10 cellular contexts compared by ENCODE assay signal in genomic region chr11:96162816-96163499, GRCh38.
DNase-seq lines count a peak whose midpoint lies in the region; ATAC-seq and TF ChIP-seq lines count a peak whose summit lies in the region.
"Had no signal": no experiment of that assay in that cellular context is flagged by ENCODE, and none has a peak within 500 bp of the region (broad histone marks: within the 10 kb centered on the region; RNA-seq: fewer than 3 reads in every experiment).

No MANE protein-coding gene starts in this region.

- H3K4me2 ChIP-seq in GM23338, result no peak overlapping the region

- intact Hi-C loops in Right ventricle myocardium superior (cut with DNase I), result no loop called here

- H3K79me2 ChIP-seq in GM23338 (replicated peaks; ENCODE audit: insufficient read depth), result no peaks in the 10 kb centered on the region

- H3K4me1 ChIP-seq in GM23338 (ENCODE audit: insufficient read depth) (peaks cover 54% of the 10 kb centered on the region), adipocyte (ENCODE audit: control insufficient read depth, insufficient read depth, low read length) (peaks cover 59% of the 10 kb centered on the region), skeletal muscle tissue (ENCODE audit: control insufficient read depth in 3 of 3, insufficient read depth in 3 of 3, low read length in 3 of 3) (peaks cover 8 to 14% (median 11%) of the 10 kb centered on the region in 3 donors)

- no peaks in the 10 kb centered on the region; the same call in 1 of the 2 replicates for H3K9me2 ChIP-seq in GM23338 (ENCODE audit: insufficient read depth)

- DNase-seq in GM23338 (ENCODE audit: low spot score) (no peak), adipocyte (ENCODE audit: low read depth) (peak; percentile 94), Right ventricle myocardium superior (no peak), globus pallidus (ENCODE audit: low spot score) (no peak), NCI-H345 (lab: John Stamatoyannopoulos, UW) (no peak)
- DNase-seq: stimulated activated CD4-positive, alpha-beta T cell treated with anti-CD3 and anti-CD28 coated beads, Interleukin-2, amount 100 ng/mL, for 48 hours had no signal

- no peak overlapping the region for H3K4me3 Mint-ChIP-seq in GM23338
- H3K4me3 Mint-ChIP-seq: activated T-helper 1 cell treated with anti-CD3 and anti-CD28 coated beads, Interleukin-12 subunit alpha, Interleukin-12 subunit beta, Interleukin-2, Interleukin-4 antibody, amounts not matched to agents 30 ng/mL and 10 ng/mL and 1 ng/mL, durations not matched to agents 14 hours and 24 hours and 36 hours had no signal

- no peak overlapping the region for H2AFZ ChIP-seq in GM23338

- H3K9ac ChIP-seq in adipocyte (ENCODE audit: low read length) (peak overlapping the region; percentile 56), skeletal muscle tissue (ENCODE audit: low read depth in 1 of 3, low read length in 3 of 3) (no peak overlapping the region)

- H3K9me3 ChIP-seq in adipocyte (ENCODE audit: control insufficient read depth, low read length) (no peaks in the 10 kb centered on the region), skeletal muscle tissue (ENCODE audit: control insufficient read depth in 3 of 3, low read length in 3 of 3) (no peaks in the 10 kb centered on the region)

- H3F3A ChIP-seq in GM23338 (replicated peaks; ENCODE audit: low read depth), result no peaks in the 10 kb centered on the region

- H3K27ac ChIP-seq in GM23338 (ENCODE audit: low read depth), result peak overlapping the region; percentile 65; the same call in 1 of the 2 replicates
- peak overlapping the region; percentile 64 for H3K27ac ChIP-seq in skeletal muscle tissue (ENCODE audit: low read depth, low read length)

- peaks cover 45% of the 10 kb centered on the region for H3K4me1 Mint-ChIP-seq in GM23338

- no peak for TF ChIP-seq CTCF in GM23338 (conservative IDR thresholded peaks at IDR 0.05; ENCODE audit: low read depth in 2 of 2)

- no peaks in the 10 kb centered on the region for H3K27me3 Mint-ChIP-seq in GM23338 (ENCODE audit: insufficient read depth, low read depth, poor library complexity)

- no peaks in the 10 kb centered on the region for H3K27me3 ChIP-seq in GM23338 (ENCODE audit: insufficient read depth)
- H3K27me3 ChIP-seq in adipocyte (replicated peaks; ENCODE audit: control insufficient read depth, insufficient read depth, low read length), result no peaks in the 10 kb centered on the region
- H3K27me3 ChIP-seq in skeletal muscle tissue (ENCODE audit: control insufficient read depth in 3 of 3, insufficient read depth in 3 of 3, low read length in 3 of 3), result no peaks in the 10 kb centered on the region

- no peaks in the 10 kb centered on the region for H3K9me3 Mint-ChIP-seq in GM23338
- H3K9me3 Mint-ChIP-seq: activated T-helper 1 cell treated with anti-CD3 and anti-CD28 coated beads, Interleukin-12 subunit alpha, Interleukin-12 subunit beta, Interleukin-2, Interleukin-4 antibody, amounts not matched to agents 30 ng/mL and 10 ng/mL and 1 ng/mL, durations not matched to agents 14 hours and 24 hours and 36 hours had no signal

- H3K36me3 Mint-ChIP-seq in GM23338 (ENCODE audit: low read depth), result no peaks in the 10 kb centered on the region

- H3K27ac Mint-ChIP-seq in GM23338, result no peak overlapping the region
- H3K27ac Mint-ChIP-seq: activated T-helper 1 cell treated with anti-CD3 and anti-CD28 coated beads, Interleukin-12 subunit alpha, Interleukin-12 subunit beta, Interleukin-2, Interleukin-4 antibody, amounts not matched to agents 30 ng/mL and 10 ng/mL and 1 ng/mL, durations not matched to agents 14 hours and 24 hours and 36 hours had no signal

- H3K4me3 ChIP-seq in GM23338, result no peak overlapping the region
- H3K4me3 ChIP-seq in adipocyte (ENCODE audit: low read length), result peak overlapping the region; percentile 40
- H3K4me3 ChIP-seq in skeletal muscle tissue (ENCODE audit: low read length in 3 of 3), result no peak overlapping the region

- H3K36me3 ChIP-seq in GM23338 (ENCODE audit: insufficient read depth), result no peaks in the 10 kb centered on the region
- no peaks in the 10 kb centered on the region for H3K36me3 ChIP-seq in adipocyte (ENCODE audit: control insufficient read depth, insufficient read depth, low read length, severe bottlenecking)
- no peaks in the 10 kb centered on the region for H3K36me3 ChIP-seq in skeletal muscle tissue (ENCODE audit: control insufficient read depth in 3 of 3, insufficient read depth in 3 of 3, low read length in 3 of 3)

- H4K20me1 ChIP-seq in GM23338 (replicated peaks; ENCODE audit: insufficient read depth), result 0 out of 2 replicates have a peak, but pooled peaks cover 3% of the 10 kb centered on the region

- no peak for ATAC-seq in GM23338
- peak; percentile 87 for ATAC-seq in Right ventricle myocardium superior (ENCODE audit: poor library complexity)
- ATAC-seq in GM19023 (IDR thresholded peaks at IDR 0.05; ENCODE audit: unreplicated experiment), result no peak
- ATAC-seq in HG03196 (IDR thresholded peaks at IDR 0.05; ENCODE audit: unreplicated experiment), result no peak

TF ChIP-seq in GM23338, 12 proteins besides CTCF, POLR2A, EP300 and RAD21:
- TF ChIP-seq ZNF462 (CRISPR knock-in tag; IDR thresholded peaks at IDR 0.05) (no peak), STAT1 (IDR thresholded peaks at IDR 0.05; ENCODE audit: unreplicated experiment) (no peak), CREB1 (CRISPR knock-in tag; IDR thresholded peaks at IDR 0.05; ENCODE audit: low read depth) (no peak)
TF ChIP-seq in GM23338: peak in this region for 0.
